21 cellular contexts compared by ENCODE assay signal in genomic region chr5:14309199-14309598, GRCh38.
"Had no signal": no experiment of that assay in that cellular context is flagged by ENCODE, and none has a peak within 500 bp of the region (broad histone marks: within the 10 kb centered on the region; RNA-seq: fewer than 3 reads in every experiment).

No MANE protein-coding gene starts in this region.

- FAIRE-seq: colon, islet of Langerhans, keratinocyte had no signal

- H3K9me3 ChIP-seq: esophagus squamous epithelium, gastrocnemius medialis, heart right ventricle, left lung, lower lobe of right lung had no signal

- H3K4me1 ChIP-seq: left lung had no signal

- DNase-seq: dermis blood vessel endothelial cell; dorsolateral prefrontal cortex; effector CD4-positive, alpha-beta T cell; effector memory CD4-positive, alpha-beta T cell; esophagus squamous epithelium; foreskin fibroblast; foreskin melanocyte; gastrocnemius medialis; glutamatergic neuron; heart right ventricle; left cardiac atrium; left lung; left ventricle myocardium superior; lower lobe of right lung; midbrain had no signal

- H3K27ac ChIP-seq: coronary artery, epithelial cell of prostate, esophagus squamous epithelium, gastrocnemius medialis, heart right ventricle, left lung, lower lobe of right lung had no signal

- ATAC-seq: esophagus mucosa, gastrocnemius medialis, heart right ventricle had no signal

- H3K27me3 ChIP-seq: dorsolateral prefrontal cortex, esophagus squamous epithelium, gastrocnemius medialis, heart right ventricle, left lung had no signal

- H3K4me3 ChIP-seq: coronary artery, dorsolateral prefrontal cortex, esophagus squamous epithelium, gastrocnemius medialis, heart right ventricle, left lung, lower lobe of right lung had no signal
